Comparison of ENCODE assay signal across 16 cellular contexts in genomic region chr19:14442904-14443631, GRCh38. TPM values are rescaled to one million over a fixed set of nuclear protein-coding genes. Genes with fewer than 3 reads are reported as not detected.
"Had no signal": no experiment of that assay in that cellular context is flagged by ENCODE, and none has a peak within 500 bp of the region (broad histone marks: within the 10 kb centered on the region; RNA-seq: fewer than 3 reads in every experiment).

No MANE protein-coding gene starts in this region.

- H3K27me3 Mint-ChIP-seq: natural killer cell treated with Interleukin-12 subunit alpha and Interleukin-12 subunit beta and Interleukin-15 and Interleukin-18, amount 100 ng/mL, for 72 hours; type B pancreatic cell had no signal

- H3K4me3 ChIP-seq: ascending aorta, heart left ventricle, suprapubic skin had no signal

- ATAC-seq: foreskin keratinocyte; heart left ventricle; left lobe of liver; natural killer cell treated with Interleukin-12 subunit alpha and Interleukin-12 subunit beta and Interleukin-15 and Interleukin-18, amount 100 ng/mL, for 72 hours; SK-N-SH treated with all-trans-retinoic acid at 6 μM for 48 hours had no signal

- H3K9me3 Mint-ChIP-seq: natural killer cell treated with Interleukin-12 subunit alpha and Interleukin-12 subunit beta and Interleukin-15 and Interleukin-18, amount 100 ng/mL, for 72 hours; type B pancreatic cell had no signal

- H3K27me3 ChIP-seq: ascending aorta, foreskin keratinocyte, heart left ventricle, suprapubic skin had no signal

- H3K4me1 ChIP-seq: ascending aorta, foreskin keratinocyte had no signal

- H3K27ac Mint-ChIP-seq: type B pancreatic cell had no signal

- H3K9me3 ChIP-seq: ascending aorta, heart left ventricle, suprapubic skin had no signal

- DNase-seq: activated CD4-positive, alpha-beta T cell treated with anti-CD3 and anti-CD28 coated beads, Interleukin-2, amount 50 U/mL, for 48 hours; activated CD4-positive, CD25-positive, alpha-beta regulatory T cell treated with anti-CD3 and anti-CD28 coated beads, Interleukin-2, amount 50 U/mL, for 72 hours; activated CD8-positive, alpha-beta memory T cell treated with anti-CD3 and anti-CD28 coated beads, Interleukin-2, amount 50 U/mL, for 48 hours; foreskin keratinocyte; heart left ventricle; islet precursor cell; mammary epithelial cell; stimulated activated CD4-positive, alpha-beta T cell treated with anti-CD3 and anti-CD28 coated beads, Interleukin-12 subunit alpha, Interleukin-12 subunit beta, amount 100 ng/mL, for 4 hours; stimulated activated naive CD4-positive, alpha-beta T cell treated with Interleukin-2 at 50 U/mL for 16 hours; T-helper 9 cell had no signal

- H3K4me3 Mint-ChIP-seq: natural killer cell treated with Interleukin-12 subunit alpha and Interleukin-12 subunit beta and Interleukin-15 and Interleukin-18, amount 100 ng/mL, for 72 hours; type B pancreatic cell had no signal

- H3K27ac ChIP-seq: ascending aorta, foreskin keratinocyte, heart left ventricle, suprapubic skin had no signal

RNA-seq across cellular contexts. Expression of gene PTGER1, which starts 32.1 kb away (rescaled TPM):
- total RNA-seq: foreskin keratinocyte had no signal
